In the genomic region with DNA sequence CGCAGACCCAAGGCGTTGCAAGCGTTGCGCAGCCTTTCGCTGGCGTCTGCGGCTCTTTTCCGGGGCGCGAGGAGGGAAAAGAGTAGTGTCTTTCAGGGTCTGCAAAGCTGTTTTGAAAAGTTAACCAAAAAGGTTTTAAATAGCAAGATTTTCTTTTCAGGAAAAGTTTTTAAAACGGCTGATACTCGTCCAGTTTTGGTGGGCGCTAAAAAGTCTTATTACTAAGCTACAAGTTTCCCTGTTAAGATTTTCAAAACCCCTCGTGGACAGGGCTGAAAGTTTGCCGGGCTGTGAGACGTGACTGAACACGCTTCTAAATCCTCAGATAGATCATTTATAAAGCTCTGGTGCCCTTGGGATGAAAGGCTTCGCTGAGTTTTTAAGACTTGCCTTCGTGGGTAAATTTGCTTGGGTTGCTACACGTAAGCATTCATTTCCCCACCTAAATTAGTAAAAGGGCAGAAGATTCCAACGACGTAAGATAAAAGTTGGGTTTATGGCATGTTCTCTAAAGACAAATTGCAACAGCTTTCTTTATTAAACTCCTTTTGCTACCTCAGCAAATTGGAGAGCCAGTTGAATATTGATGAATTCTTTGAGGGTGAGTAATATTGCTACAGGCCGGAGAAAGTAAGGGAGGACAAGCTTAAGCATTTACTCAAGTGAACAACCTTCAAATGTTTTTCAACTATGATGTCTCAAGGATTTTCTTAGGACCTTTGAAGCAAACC, we compare ENCODE assay signal across 8 cellular contexts.
DNase-seq lines count a peak whose midpoint lies in the region; ATAC-seq, FAIRE-seq and TF ChIP-seq lines count a peak whose summit lies in the region.

No MANE protein-coding gene starts in this region.

- in situ Hi-C loops in K562 (cut with MboI) (no loop called here), GM13976 (cut with MboI; ENCODE audit: low sequenced_read_pairs, unreplicated experiment) (no loop called here)

- no peaks in the 10 kb centered on the region for H3K27me3 ChIP-seq in K562 (ENCODE audit: control insufficient read depth in 2 of 2, insufficient read depth in 2 of 2, low read length in 2 of 2)
- peaks cover 0 to 19% of the 10 kb centered on the region in 2 donors for H3K27me3 ChIP-seq in naive thymus-derived CD4-positive, alpha-beta T cell (ENCODE audit: control insufficient read depth in 2 of 2, insufficient read depth in 2 of 2, low read length in 2 of 2)

- no peak for TF ChIP-seq EP300 in K562 (IDR thresholded peaks at IDR 0.05; ENCODE audit: low read length)

- intact Hi-C loops in K562 (cut with micrococcal nuclease), result no loop called here
- intact Hi-C loops in naive thymus-derived CD4-positive, alpha-beta T cell (cut with micrococcal nuclease), result no loop called here

- peaks cover 16 to 28% (median 23%) of the 10 kb centered on the region in 7 donors for H3K4me1 Mint-ChIP-seq in naive thymus-derived CD4-positive, alpha-beta T cell

- WGBS in K562 (ENCODE audit: insufficient coverage, low coverage, missing lambda C conversion rate), result 83% methylated on average over 17 of the region's 23 CpGs

- POLR2A ChIA-PET in K562 (lab: Yijun Ruan, JAX), result no interaction called here
- POLR2A ChIA-PET in naive thymus-derived CD4-positive, alpha-beta T cell (lab: Charles Lee), result no interaction called here

- no peaks in the 10 kb centered on the region for H4K20me1 ChIP-seq in K562 (replicated peaks; ENCODE audit: control insufficient read depth, insufficient read depth, low read length)

- H3K36me3 Mint-ChIP-seq in naive thymus-derived CD4-positive, alpha-beta T cell, result no peaks in the 10 kb centered on the region

- H3K27ac Mint-ChIP-seq in naive thymus-derived CD4-positive, alpha-beta T cell, result peak overlapping the region in 3 of 9 donors; percentile 12 to 49 (median 41)

- DNase-seq in AG10803 (ENCODE audit: low read depth) (peak; percentile 68), HK-2 (ENCODE audit: unreplicated experiment) (peak; percentile 36), K562 (ENCODE audit: extremely low read depth in 1 of 4, low spot score in 3 of 4) (no peak), GM13976 (ENCODE audit: low spot score) (no peak), NCI-H1417 treated with DMSO at 0.1 percent for 48 hours (lab: John Stamatoyannopoulos, UW) (no peak)
- no peak for DNase-seq in naive thymus-derived CD4-positive, alpha-beta T cell

- no peak for TF ChIP-seq CTCF in AG10803 (conservative IDR thresholded peaks at IDR 0.05; ENCODE audit: low read length)
- TF ChIP-seq CTCF in K562 (IDR thresholded peaks at IDR 0.05 in 2 of 3, conservative IDR thresholded peaks at IDR 0.05 in 1 of 3; ENCODE audit: insufficient read depth in 2 of 3, low read depth in 1 of 3, low read length in 3 of 3), result no peak
- TF ChIP-seq CTCF in GM13976 (IDR thresholded peaks at IDR 0.05; ENCODE audit: borderline replicate concordance, control extremely low read depth, extremely low read depth, insufficient read depth, missing control alignments), result no peak

- H3K4me1 ChIP-seq in K562 (replicated peaks in 1 of 2; ENCODE audit: control insufficient read depth in 2 of 2, insufficient read depth in 2 of 2, low read length in 2 of 2), result peaks cover 5 to 14% of the 10 kb centered on the region in 2 experiments; a peak in 3 of 5 replicates
- H3K4me1 ChIP-seq in naive thymus-derived CD4-positive, alpha-beta T cell (ENCODE audit: control insufficient read depth in 2 of 2, insufficient read depth in 2 of 2, low read length in 2 of 2), result peaks cover 0 to 22% of the 10 kb centered on the region in 2 donors

- H3K4me3 Mint-ChIP-seq in naive thymus-derived CD4-positive, alpha-beta T cell, result peak overlapping the region in 7 of 10 donors; percentile 11 to 74 (median 44)

- FAIRE-seq in K562 (lab: Jason Lieb, UNC), result no peak

- peak overlapping the region; percentile 45 for H3K4me3 ChIP-seq in AG10803 (ENCODE audit: low read length)
- H3K4me3 ChIP-seq in K562, result no peak overlapping the region
- no peak overlapping the region for H3K4me3 ChIP-seq in naive thymus-derived CD4-positive, alpha-beta T cell (ENCODE audit: low read length)

- peaks cover 16% of the 10 kb centered on the region for H3K79me2 ChIP-seq in K562 (ENCODE audit: control insufficient read depth, insufficient read depth, low read length)

- no peaks in the 10 kb centered on the region for H3K9me1 ChIP-seq in K562 (ENCODE audit: control insufficient read depth, insufficient read depth, low read length)

- BruUV-seq in K562 (replicated peaks; lab: Mats Ljungman, UMichigan), result no TSS peak

- peaks cover 4% of the 10 kb centered on the region; the same call in 1 of the 3 replicates for H3K36me3 ChIP-seq in K562 (ENCODE audit: control insufficient read depth, insufficient read depth, low read length)
- H3K36me3 ChIP-seq in naive thymus-derived CD4-positive, alpha-beta T cell (ENCODE audit: control insufficient read depth in 2 of 3, insufficient read depth in 3 of 3, low read length in 3 of 3), result no peaks in the 10 kb centered on the region

- no peak overlapping the region for H2AFZ ChIP-seq in K562 (ENCODE audit: low read depth, low read length)

- no peak for TF ChIP-seq POLR2A in K562 (conservative IDR thresholded peaks at IDR 0.05)

- CTCF ChIA-PET in K562 (lab: Yijun Ruan, JAX; ENCODE audit: low intra/inter-chr PET ratio), result no interaction called here
- CTCF ChIA-PET in naive thymus-derived CD4-positive, alpha-beta T cell (lab: Charles Lee), result no interaction called here

- no peak overlapping the region for H3K27ac ChIP-seq in K562 (ENCODE audit: extremely low read depth, low read depth, low read length)
- H3K27ac ChIP-seq in naive thymus-derived CD4-positive, alpha-beta T cell (ENCODE audit: low read depth, low read length), result no peak overlapping the region

- 0 out of 2 replicates have a peak, but pooled peaks cover 2% of the 10 kb centered on the region for H3K9me3 ChIP-seq in K562 (replicated peaks; ENCODE audit: control insufficient read depth, insufficient read depth, low read depth, low read length)
- no peaks in the 10 kb centered on the region for H3K9me3 ChIP-seq in naive thymus-derived CD4-positive, alpha-beta T cell (ENCODE audit: control insufficient read depth in 2 of 3, low read length in 3 of 3)

- H3K4me2 ChIP-seq in K562 (ENCODE audit: insufficient read depth, low read length), result no peak overlapping the region

- peaks cover 31 to 49% (median 42%) of the 10 kb centered on the region in 5 donors for H3K27me3 Mint-ChIP-seq in naive thymus-derived CD4-positive, alpha-beta T cell

- no peak for TF ChIP-seq RAD21 in K562 (CRISPR knock-in tag; conservative IDR thresholded peaks at IDR 0.05 in 1 of 2, IDR thresholded peaks at IDR 0.05 in 1 of 2)

- peaks cover 0 to 6% (median 0%) of the 10 kb centered on the region in 11 donors for H3K9me3 Mint-ChIP-seq in naive thymus-derived CD4-positive, alpha-beta T cell

- ATAC-seq in K562 (no peak), HG03354 (IDR thresholded peaks at IDR 0.05; ENCODE audit: poor library complexity, severe bottlenecking, unreplicated experiment) (no peak), GM19328 (IDR thresholded peaks at IDR 0.05; ENCODE audit: unreplicated experiment) (no peak)
- ATAC-seq in naive thymus-derived CD4-positive, alpha-beta T cell, result no peak

- no peak overlapping the region for H3K9ac ChIP-seq in K562 (ENCODE audit: insufficient read depth in 1 of 2, low read depth in 2 of 2, low read length in 2 of 2)

TF ChIP-seq in K562, 482 proteins besides CTCF, POLR2A, EP300 and RAD21:
- TF ChIP-seq C11orf30 (IDR thresholded peaks at IDR 0.05; ENCODE audit: low read depth), result peak; percentile 67; the same call in 1 of the 2 replicates
- peak; percentile 70; the same call in 1 of the 2 replicates for TF ChIP-seq MAFK (IDR thresholded peaks at IDR 0.05; ENCODE audit: low read length)
- TF ChIP-seq GTF2A2 (tag; IDR thresholded peaks at IDR 0.05), result no peak
- no peak for TF ChIP-seq CEBPZ (IDR thresholded peaks at IDR 0.05; ENCODE audit: borderline replicate concordance, low read depth, low read length)
- TF ChIP-seq ZNF316 (IDR thresholded peaks at IDR 0.05), result peak; percentile 83
- peak; percentile 65 for TF ChIP-seq MAFG (tag; conservative IDR thresholded peaks at IDR 0.05)
- TF ChIP-seq ZNF354B (CRISPR knock-in tag; IDR thresholded peaks at IDR 0.05), result no peak
- peak; percentile 60 for TF ChIP-seq MAFF (IDR thresholded peaks at IDR 0.05; ENCODE audit: low read length)
TF ChIP-seq in K562: peak in this region for 5.

Comparison
In these comparisons a context has a peak if more than half of its experiments do, and no peak if none do; other contexts are left out.
1. DNase-seq: peak in AG10803 (single experiment) and HK-2 (single experiment); none in K562 (0 of 4), naive thymus-derived CD4-positive, alpha-beta T cell (0 of 9), GM13976 (single experiment) and NCI-H1417 treated with DMSO at 0.1 percent for 48 hours (single experiment).